8 cellular contexts compared by ENCODE assay signal in the genomic region with DNA sequence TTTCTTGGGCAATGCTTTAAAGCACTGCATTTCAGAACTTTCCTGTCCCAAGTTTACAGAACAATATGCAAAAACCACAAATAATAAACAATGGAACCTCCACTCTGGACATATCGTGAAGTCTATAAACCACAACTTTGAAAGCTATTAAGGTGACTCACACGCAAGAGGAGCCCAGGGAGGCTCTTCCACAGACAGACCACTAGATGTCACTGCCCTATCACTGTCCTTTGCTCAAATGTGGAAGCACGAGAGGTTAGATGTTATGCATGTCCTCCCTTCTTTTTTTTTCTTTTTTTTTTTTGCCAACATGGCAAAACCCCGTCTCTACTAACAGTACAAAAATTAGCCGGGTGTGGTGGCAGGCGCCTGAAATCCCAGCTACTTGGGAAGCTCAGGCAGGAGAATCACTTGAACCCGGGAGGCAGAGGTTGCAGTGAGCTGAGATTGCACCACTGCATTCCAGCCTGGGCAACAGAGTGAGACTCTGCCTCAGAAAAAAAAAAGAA.
DNase-seq lines count a peak whose midpoint lies in the region; ATAC-seq and TF ChIP-seq lines count a peak whose summit lies in the region.
"Not testable (repeated sequence)": the region's sequence is repeated elsewhere in the genome, so short reads cannot be mapped to it uniquely, and the experiment has no call there.

No MANE protein-coding gene starts in this region.

- intact Hi-C loops in right lobe of liver (cut with DNase I) = loop anchor here in 1 of 2 donors (5.0 kb wide), 1 partner anchor 234 kb away; no protein-coding TSS in a partner anchor

- not testable (repeated sequence) for H3K9me3 ChIP-seq in right lobe of liver

- H3K36me3 ChIP-seq in right lobe of liver = peaks cover 0 to 11% (median 2%) of the 10 kb centered on the region in 4 donors

- ATAC-seq in GM21447 (IDR thresholded peaks at IDR 0.05; ENCODE audit: unreplicated experiment) (peak; percentile 79), right lobe of liver (peak; percentile 99 to 100 (median 100))

- peak; percentile 88 to 94 (median 91) for TF ChIP-seq CTCF in right lobe of liver (IDR thresholded peaks at IDR 0.05)

- not testable (repeated sequence) for TF ChIP-seq POLR2A in right lobe of liver (IDR thresholded peaks at IDR 0.05)

- H3K27ac ChIP-seq in right lobe of liver = not testable (repeated sequence)

- not testable (repeated sequence) for H3K4me1 ChIP-seq in right lobe of liver

- H3K27me3 ChIP-seq in right lobe of liver = not testable (repeated sequence)

- WGBS in right lobe of liver (ENCODE audit: insufficient coverage, low coverage, low lambda C conversion rate, missing lambda C conversion rate) = 13% methylated on average over 7 of the region's 7 CpGs

- peak; percentile 64 for DNase-seq in DMS153 (lab: John Stamatoyannopoulos, UW)
- DNase-seq in HPDE6-E6E7 (ENCODE audit: extremely low spot score) = peak; percentile 66
- peak; percentile 43 for DNase-seq in NCI-H748 treated with DMSO at 0.1 percent for 48 hours (lab: John Stamatoyannopoulos, UW)
- DNase-seq in activated CD4-positive, alpha-beta T cell treated with anti-CD3 and anti-CD28 coated beads, Interleukin-2, amount 50 U/mL, for 1 hour = peak; percentile 25
- DNase-seq in dermis blood vessel endothelial cell = peak; percentile 93
- peak in 2 of 3 donors; percentile 25 to 57 for DNase-seq in right lobe of liver
- peak; percentile 20 for DNase-seq in stimulated activated CD8-positive, alpha-beta memory T cell treated with anti-CD3 and anti-CD28 coated beads, Interleukin-12 subunit alpha, Interleukin-12 subunit beta, amount 100 ng/mL, for 1 hour (ENCODE audit: low read depth)

- not testable (repeated sequence) for H3K4me3 ChIP-seq in right lobe of liver

Comparison
In these comparisons a context has a peak if more than half of its experiments do, and no peak if none do; other contexts are left out.
1. DNase-seq: peak in every context shown above with its lines; median percentile 93 in dermis blood vessel endothelial cell; 66 in HPDE6-E6E7; 64 in DMS153; 43 in NCI-H748 treated with DMSO at 0.1 percent for 48 hours; 41 in right lobe of liver; 25 in activated CD4-positive, alpha-beta T cell treated with anti-CD3 and anti-CD28 coated beads, Interleukin-2, amount 50 U/mL, for 1 hour; 20 in stimulated activated CD8-positive, alpha-beta memory T cell treated with anti-CD3 and anti-CD28 coated beads, Interleukin-12 subunit alpha, Interleukin-12 subunit beta, amount 100 ng/mL, for 1 hour.